ENCODE assay signal across 1 cellular context in the genomic region with DNA sequence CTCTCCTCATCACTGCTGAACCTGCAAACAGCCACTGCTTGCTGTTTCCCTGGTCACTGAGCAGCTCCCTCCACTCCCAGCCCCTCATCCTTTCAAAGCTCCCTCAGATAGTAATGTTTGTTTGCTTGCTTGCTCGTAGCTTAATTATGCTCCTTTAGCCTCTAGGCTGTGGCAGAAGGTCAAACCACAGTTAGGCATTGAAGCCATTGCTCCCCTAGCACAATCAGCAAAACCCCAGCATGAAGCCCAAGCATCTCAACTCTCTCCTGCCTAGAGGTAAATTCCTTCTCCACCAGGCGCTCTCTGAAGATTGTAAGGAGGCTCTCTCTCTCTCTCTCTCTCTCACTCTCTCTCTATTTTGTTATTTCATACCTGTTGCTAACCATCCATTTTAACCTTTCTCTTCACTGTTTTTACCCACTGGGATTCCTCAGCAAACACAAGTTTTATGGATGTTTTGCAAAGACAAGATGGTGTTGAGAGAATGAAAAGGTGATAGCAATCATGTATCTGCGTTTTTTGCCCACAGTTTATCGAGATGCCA.
TF ChIP-seq lines count a peak whose summit lies in the region.

No MANE protein-coding gene starts in this region.

TF ChIP-seq in GM23338, 12 proteins besides CTCF, POLR2A, EP300 and RAD21 (continued from another document):
- peak; percentile 63; the same call in 1 of the 2 replicates for TF ChIP-seq ZNF462 (CRISPR knock-in tag; IDR thresholded peaks at IDR 0.05)
